15 cellular contexts compared by ENCODE assay signal in the genomic region with DNA sequence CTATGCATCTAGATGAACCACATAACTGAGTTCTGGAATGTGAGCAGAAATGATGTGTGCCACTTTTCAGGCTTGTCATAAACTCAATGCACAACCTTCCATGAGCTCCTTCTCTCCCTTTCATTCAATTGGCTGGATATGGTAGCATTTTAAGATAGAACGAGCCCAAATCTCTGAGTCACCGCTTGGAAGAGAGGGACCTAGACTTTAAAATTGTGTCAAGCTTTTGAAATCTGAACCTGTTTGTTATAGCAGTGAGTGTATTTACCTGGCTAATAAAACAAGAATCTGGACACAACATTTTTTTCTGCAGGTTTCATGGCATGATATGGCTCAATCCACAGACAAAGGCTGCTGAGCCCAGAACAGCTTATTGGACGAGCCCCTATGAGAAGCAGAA.
DNase-seq lines count a peak whose midpoint lies in the region; ATAC-seq and TF ChIP-seq lines count a peak whose summit lies in the region.
"Had no signal": no experiment of that assay in that cellular context is flagged by ENCODE, and none has a peak within 500 bp of the region (broad histone marks: within the 10 kb centered on the region; RNA-seq: fewer than 3 reads in every experiment).

No MANE protein-coding gene starts in this region.

- H3F3A ChIP-seq in PC-3 (ENCODE audit: low read length, unreplicated experiment): no peaks in the 10 kb centered on the region

- no peaks in the 10 kb centered on the region for H3K36me3 ChIP-seq in PC-3 (ENCODE audit: low read depth, low read length)

- DNase-seq in DMS53 (lab: John Stamatoyannopoulos, UW) (peak; percentile 45), PC-3 (peak; percentile 87), epithelial cell of prostate (ENCODE audit: low read depth, low spot score) (no peak), amniotic stem cell (lab: John Stamatoyannopoulos, UW) (no peak), COLO829 (ENCODE audit: low spot score) (no peak), GM03348 (ENCODE audit: low spot score) (no peak)
- DNase-seq: C1 segment of cervical spinal cord; Caco-2; CD4-positive, alpha-beta memory T cell; DMS 273 treated with DMSO at 0.1 percent for 48 hours; DND-41; GM23248; H7; HCEC 1CT had no signal

- CTCF ChIA-PET in PC-3 (lab: Charles Lee): interaction anchor here (1.5 kb wide), 1 partner anchor 90 kb away, joined by 5 read pairs; no protein-coding TSS in a partner anchor

- intact Hi-C loops in PC-3 (cut with micrococcal nuclease): no loop called here

- POLR2A ChIA-PET in PC-3 (lab: Charles Lee; ENCODE audit: unreplicated experiment): interaction anchor here (0.6 kb wide), 1 partner anchor 785 kb away, joined by 4 read pairs; no protein-coding TSS in a partner anchor

- no peaks in the 10 kb centered on the region for H3K79me2 ChIP-seq in PC-3 (ENCODE audit: low read length)

- no peaks in the 10 kb centered on the region for H3K9me3 ChIP-seq in PC-3 (ENCODE audit: low read length)

- H3K4me2 ChIP-seq in PC-3 (ENCODE audit: low read length): peak overlapping the region; percentile 32

- ATAC-seq in PC-3: peak; percentile 41
- ATAC-seq: GM12878 had no signal

- H3K4me3 ChIP-seq in PC-3 (ENCODE audit: low read length): no peak overlapping the region
- H3K4me3 ChIP-seq: GM12878, GM23248 had no signal

- H3K27ac ChIP-seq in PC-3 (ENCODE audit: low read length) (peak overlapping the region; percentile 55), epithelial cell of prostate (peak overlapping the region; percentile 85)
- H3K27ac ChIP-seq: GM23248 had no signal

- no peaks in the 10 kb centered on the region for H4K20me1 ChIP-seq in PC-3 (ENCODE audit: low read length)

- TF ChIP-seq CTCF in PC-3 (conservative IDR thresholded peaks at IDR 0.05; ENCODE audit: low read depth, low read length): no peak

- no TSS peak for BruUV-seq in PC-3 (replicated peaks; lab: Mats Ljungman, UMichigan)

- 0 out of 2 replicates have a peak, but pooled peaks cover 3% of the 10 kb centered on the region for H3K9me2 ChIP-seq in PC-3 (replicated peaks; ENCODE audit: low read length)

- no peaks in the 10 kb centered on the region; the same call in 1 of the 2 replicates for H3K27me3 ChIP-seq in PC-3 (ENCODE audit: low read length)

- H3K4me1 ChIP-seq in PC-3 (ENCODE audit: insufficient read depth, low read length): peaks cover 34% of the 10 kb centered on the region
- H3K4me1 ChIP-seq: Caco-2 had no signal

- no peak overlapping the region for H2AFZ ChIP-seq in PC-3 (ENCODE audit: low read length)
- H2AFZ ChIP-seq: GM23248 had no signal

- H3K9ac ChIP-seq in PC-3 (ENCODE audit: low read length): no peak overlapping the region
- H3K9ac ChIP-seq: GM23248 had no signal

Comparison
In these comparisons a context has a peak if more than half of its experiments do, and no peak if none do; other contexts are left out.
1. DNase-seq: peak in DMS53 (single experiment) and PC-3 (single experiment); none in epithelial cell of prostate (single experiment), amniotic stem cell (single experiment), COLO829 (single experiment) and GM03348 (single experiment).